Comparison of ENCODE assay signal across 8 cellular contexts in the genomic region with DNA sequence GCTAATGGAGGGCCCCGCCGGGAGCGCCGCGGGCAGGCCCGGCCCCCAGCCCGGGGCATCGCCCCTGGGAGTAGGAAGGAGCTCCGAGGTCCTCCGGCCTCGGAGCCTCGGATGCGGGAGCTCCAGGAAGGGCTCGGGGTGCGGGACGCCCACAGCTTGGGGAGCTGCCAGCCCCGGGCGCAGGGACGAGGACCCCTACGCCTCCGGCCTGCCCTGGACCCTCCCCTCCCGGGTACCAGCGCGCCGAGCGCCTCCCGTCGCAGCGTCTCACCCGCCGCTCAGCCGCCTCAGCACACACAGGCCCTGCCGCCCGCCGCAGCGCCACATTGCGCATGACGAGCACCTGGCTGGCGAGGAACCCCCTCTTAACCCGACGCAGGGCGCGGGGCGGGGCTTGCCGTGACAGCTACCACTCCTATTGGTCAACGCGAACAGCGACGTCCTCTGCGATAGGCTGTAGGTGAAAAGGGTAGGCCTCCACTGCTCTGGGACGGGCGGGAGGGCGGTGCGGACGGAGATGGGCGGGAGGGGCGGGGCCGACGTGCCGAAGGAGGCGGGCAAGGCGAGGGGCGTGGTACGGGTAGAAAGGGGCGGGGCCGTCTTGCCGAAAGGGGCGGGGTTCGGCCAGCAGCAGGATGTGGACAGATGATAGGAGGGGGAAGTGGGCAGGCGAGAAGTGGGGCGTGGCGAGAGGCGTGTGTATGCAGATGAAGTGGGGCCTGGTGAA. TPM values are rescaled to one million over a fixed set of nuclear protein-coding genes. Genes with fewer than 3 reads are reported as not detected.
A peak's percentile ranks its signal among the peaks of the same experiment; 100 is the strongest.
DNase-seq lines count a peak whose midpoint lies in the region; ATAC-seq and TF ChIP-seq lines count a peak whose summit lies in the region.

A gene with protein sequence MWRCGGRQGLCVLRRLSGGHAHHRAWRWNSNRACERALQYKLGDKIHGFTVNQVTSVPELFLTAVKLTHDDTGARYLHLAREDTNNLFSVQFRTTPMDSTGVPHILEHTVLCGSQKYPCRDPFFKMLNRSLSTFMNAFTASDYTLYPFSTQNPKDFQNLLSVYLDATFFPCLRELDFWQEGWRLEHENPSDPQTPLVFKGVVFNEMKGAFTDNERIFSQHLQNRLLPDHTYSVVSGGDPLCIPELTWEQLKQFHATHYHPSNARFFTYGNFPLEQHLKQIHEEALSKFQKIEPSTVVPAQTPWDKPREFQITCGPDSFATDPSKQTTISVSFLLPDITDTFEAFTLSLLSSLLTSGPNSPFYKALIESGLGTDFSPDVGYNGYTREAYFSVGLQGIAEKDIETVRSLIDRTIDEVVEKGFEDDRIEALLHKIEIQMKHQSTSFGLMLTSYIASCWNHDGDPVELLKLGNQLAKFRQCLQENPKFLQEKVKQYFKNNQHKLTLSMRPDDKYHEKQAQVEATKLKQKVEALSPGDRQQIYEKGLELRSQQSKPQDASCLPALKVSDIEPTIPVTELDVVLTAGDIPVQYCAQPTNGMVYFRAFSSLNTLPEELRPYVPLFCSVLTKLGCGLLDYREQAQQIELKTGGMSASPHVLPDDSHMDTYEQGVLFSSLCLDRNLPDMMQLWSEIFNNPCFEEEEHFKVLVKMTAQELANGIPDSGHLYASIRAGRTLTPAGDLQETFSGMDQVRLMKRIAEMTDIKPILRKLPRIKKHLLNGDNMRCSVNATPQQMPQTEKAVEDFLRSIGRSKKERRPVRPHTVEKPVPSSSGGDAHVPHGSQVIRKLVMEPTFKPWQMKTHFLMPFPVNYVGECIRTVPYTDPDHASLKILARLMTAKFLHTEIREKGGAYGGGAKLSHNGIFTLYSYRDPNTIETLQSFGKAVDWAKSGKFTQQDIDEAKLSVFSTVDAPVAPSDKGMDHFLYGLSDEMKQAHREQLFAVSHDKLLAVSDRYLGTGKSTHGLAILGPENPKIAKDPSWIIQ (minus strand): TSS at position 337 of the 727 bp plus-strand sequence. CDS start 10 bp downstream, at position 327.

- intact Hi-C loops in activated CD4-positive, alpha-beta T cell treated with anti-CD3 and anti-CD28 coated beads, Interleukin-2, amount 10 ng/mL, durations not matched to agents 24 days and 14 days (cut with micrococcal nuclease) = loop anchor here (1.0 to 2.0 kb wide), 3 partner anchors 14 to 104 kb away; no protein-coding TSS in a partner anchor

- peaks cover 22% of the 10 kb centered on the region for H3K27me3 Mint-ChIP-seq in activated CD4-positive, alpha-beta T cell treated with anti-CD3 and anti-CD28 coated beads, Interleukin-2, amount 10 ng/mL, durations not matched to agents 24 days and 14 days

- no peaks in the 10 kb centered on the region for H3K9me3 Mint-ChIP-seq in activated CD4-positive, alpha-beta T cell treated with anti-CD3 and anti-CD28 coated beads, Interleukin-2, amount 10 ng/mL, durations not matched to agents 24 days and 14 days

- peaks cover 13% of the 10 kb centered on the region for H3K36me3 ChIP-seq in BJ (ENCODE audit: control insufficient read depth, insufficient read depth, low read length)

- ATAC-seq in HG03460 (IDR thresholded peaks at IDR 0.05; ENCODE audit: unreplicated experiment) = peak; percentile 94

- DNase-seq in BJ (ENCODE audit: low read depth) (peak; percentile 91), GM19240 (ENCODE audit: insufficient read length, low spot score) (peak; percentile 94), NCI-H526 (lab: John Stamatoyannopoulos, UW) (peak; percentile 94 to 99), coronary artery (ENCODE audit: low spot score) (peak; percentile 100), left kidney (ENCODE audit: low read depth, low spot score) (peak; percentile 100)
- DNase-seq in activated CD4-positive, alpha-beta T cell treated with anti-CD3 and anti-CD28 coated beads, Interleukin-2, amount 10 ng/mL, durations not matched to agents 24 days and 14 days = peak; percentile 100
- peak; percentile 99 for DNase-seq in stimulated activated CD4-positive, alpha-beta T cell treated with anti-CD3 and anti-CD28 coated beads, Interleukin-2, amount 100 ng/mL, for 24 hours

- H3K4me1 Mint-ChIP-seq in activated CD4-positive, alpha-beta T cell treated with anti-CD3 and anti-CD28 coated beads, Interleukin-2, amount 10 ng/mL, durations not matched to agents 24 days and 14 days = peaks cover 14% of the 10 kb centered on the region

- peak within 1 kb of the TSS; percentile 89 for H3K4me3 ChIP-seq in BJ (ENCODE audit: low read depth, low read length)
- peak within 1 kb of the TSS; percentile 83 for H3K4me3 ChIP-seq in coronary artery

- peaks cover 1% of the 10 kb centered on the region; the same call in 1 of the 2 replicates for H3K27me3 ChIP-seq in BJ (ENCODE audit: control insufficient read depth, insufficient read depth, low read length)

- peak within 1 kb of the TSS; percentile 91 for H3K27ac Mint-ChIP-seq in activated CD4-positive, alpha-beta T cell treated with anti-CD3 and anti-CD28 coated beads, Interleukin-2, amount 10 ng/mL, durations not matched to agents 24 days and 14 days

- POLR2A ChIA-PET in BJ (lab: Charles Lee) = interaction anchor here (1.0 kb wide), 1 partner anchor 8 kb away, joined by 3 read pairs; no protein-coding TSS in a partner anchor

- TF ChIP-seq CTCF in BJ (IDR thresholded peaks at IDR 0.05; ENCODE audit: insufficient read depth, low read depth, low read length) (no peak), coronary artery (IDR thresholded peaks at IDR 0.05) (no peak)

- H3K27ac ChIP-seq in coronary artery = peak within 1 kb of the TSS; percentile 78 to 93

- H3K36me3 Mint-ChIP-seq in activated CD4-positive, alpha-beta T cell treated with anti-CD3 and anti-CD28 coated beads, Interleukin-2, amount 10 ng/mL, durations not matched to agents 24 days and 14 days (ENCODE audit: low read depth) = peaks cover 24% of the 10 kb centered on the region

- CTCF ChIA-PET in BJ (lab: Yijun Ruan, JAX) = interaction anchor here (0.7 kb wide), 1 partner anchor 16 kb away, joined by 3 read pairs; no protein-coding TSS in a partner anchor

- peak within 1 kb of the TSS; percentile 85 for H3K4me3 Mint-ChIP-seq in activated CD4-positive, alpha-beta T cell treated with anti-CD3 and anti-CD28 coated beads, Interleukin-2, amount 10 ng/mL, durations not matched to agents 24 days and 14 days

RNA-seq across cellular contexts. Expression of the gene that starts here (rescaled TPM):
- 49.8 and 68.5 TPM in 2 replicates for polyA plus RNA-seq in BJ (2011; rRNA removed)
- 48.9 and 62.5 TPM in 2 replicates for polyA minus RNA-seq in BJ (2011; rRNA and poly(A)+ RNA removed)
- 79.6 and 83.4 TPM in 2 replicates for total RNA-seq in activated CD4-positive, alpha-beta T cell treated with anti-CD3 and anti-CD28 coated beads, Interleukin-2, amount 10 ng/mL, durations not matched to agents 24 days and 14 days

Comparison
In these comparisons a context has a peak if more than half of its experiments do, and no peak if none do; other contexts are left out.
1. Peak in every context shown above with its lines: DNase-seq, ATAC-seq, H3K4me3 ChIP-seq and H3K27ac ChIP-seq.